In genomic region chr4:30380404-30380998, GRCh38 we compare ENCODE assay signal across 8 cellular contexts.
DNase-seq lines count a peak whose midpoint lies in the region; ATAC-seq and TF ChIP-seq lines count a peak whose summit lies in the region.

No MANE protein-coding gene starts in this region.

- no peak overlapping the region for H3K4me3 ChIP-seq in heart left ventricle
- H3K4me3 ChIP-seq in CD8-positive, alpha-beta memory T cell (ENCODE audit: low read length): no peak overlapping the region

- peak in 11 of 12 donors; percentile 7 to 61 (median 46) for TF ChIP-seq CTCF in heart left ventricle (IDR thresholded peaks at IDR 0.05)
- peak; percentile 83 for TF ChIP-seq CTCF in HFFc6 (IDR thresholded peaks at IDR 0.05)

- ATAC-seq in heart left ventricle: no peak
- ATAC-seq in Right ventricle myocardium superior (ENCODE audit: poor library complexity): no peak

- no peaks in the 10 kb centered on the region for H3K27me3 ChIP-seq in heart left ventricle
- H3K27me3 ChIP-seq in CD8-positive, alpha-beta memory T cell (ENCODE audit: insufficient read depth, low read length, poor library complexity, severe bottlenecking): no peaks in the 10 kb centered on the region

- CTCF ChIA-PET in CD8-positive, alpha-beta memory T cell (lab: Charles Lee): no interaction called here

- no peak overlapping the region for H3K27ac ChIP-seq in heart left ventricle
- H3K27ac ChIP-seq in CD8-positive, alpha-beta memory T cell (ENCODE audit: low read depth, low read length): no peak overlapping the region

- intact Hi-C loops in heart left ventricle (cut with DNase I): no loop called here
- intact Hi-C loops in Right ventricle myocardium superior (cut with DNase I): no loop called here

- H3K36me3 Mint-ChIP-seq in HFFc6 (ENCODE audit: low read depth): no peaks in the 10 kb centered on the region
- H3K36me3 Mint-ChIP-seq in CD8-positive, alpha-beta memory T cell: no peaks in the 10 kb centered on the region

- POLR2A ChIA-PET in CD8-positive, alpha-beta memory T cell (lab: Charles Lee): no interaction called here

- peaks cover 0 to 6% (median 0%) of the 10 kb centered on the region in 12 donors for H3K9me3 ChIP-seq in heart left ventricle
- H3K9me3 ChIP-seq in CD8-positive, alpha-beta memory T cell (ENCODE audit: low read length): no peaks in the 10 kb centered on the region

- H3K36me3 ChIP-seq in heart left ventricle: no peaks in the 10 kb centered on the region
- H3K36me3 ChIP-seq in CD8-positive, alpha-beta memory T cell (ENCODE audit: insufficient read depth, low read length): no peaks in the 10 kb centered on the region

- no peak overlapping the region for H3K27ac Mint-ChIP-seq in HFFc6
- H3K27ac Mint-ChIP-seq in CD8-positive, alpha-beta memory T cell: no peak overlapping the region

- H3K4me3 Mint-ChIP-seq in HFFc6: no peak overlapping the region
- no peak overlapping the region for H3K4me3 Mint-ChIP-seq in CD8-positive, alpha-beta memory T cell

- H3K4me1 ChIP-seq in heart left ventricle: no peaks in the 10 kb centered on the region
- H3K4me1 ChIP-seq in CD8-positive, alpha-beta memory T cell (ENCODE audit: insufficient read depth, low read length): no peaks in the 10 kb centered on the region

- no peak for TF ChIP-seq POLR2A in heart left ventricle (IDR thresholded peaks at IDR 0.05)

- no peaks in the 10 kb centered on the region for H3K4me1 Mint-ChIP-seq in HFFc6 (ENCODE audit: low read depth)
- no peaks in the 10 kb centered on the region for H3K4me1 Mint-ChIP-seq in CD8-positive, alpha-beta memory T cell

- no peaks in the 10 kb centered on the region for H3K27me3 Mint-ChIP-seq in HFFc6 (ENCODE audit: insufficient read depth)
- no peaks in the 10 kb centered on the region for H3K27me3 Mint-ChIP-seq in CD8-positive, alpha-beta memory T cell

- 46 to 54% (median 49%) methylated on average over 6 of the region's 6 CpGs for WGBS in heart left ventricle, 4 donors

- H3K9me3 Mint-ChIP-seq in HFFc6: peaks cover 1% of the 10 kb centered on the region
- peaks cover 5 to 49% (median 16%) of the 10 kb centered on the region in 5 donors for H3K9me3 Mint-ChIP-seq in CD8-positive, alpha-beta memory T cell

- DNase-seq in heart left ventricle (no peak), Right ventricle myocardium superior (no peak), HFFc6 (peak; percentile 39), NCI-H146 (lab: John Stamatoyannopoulos, UW) (peak; percentile 63), iPS-NIHi7 (ENCODE audit: extremely low spot score) (peak; percentile 63), NCI-H2107 treated with DMSO at 0.1 percent for 48 hours (lab: John Stamatoyannopoulos, UW; ENCODE audit: unreplicated experiment) (no peak)
- DNase-seq in activated CD4-positive, alpha-beta T cell treated with anti-CD3 and anti-CD28 coated beads, Interleukin-2, amount 50 U/mL, for 48 hours: peak; percentile 7 to 19
- no peak for DNase-seq in CD8-positive, alpha-beta memory T cell

Comparison
In these comparisons a context has a peak if more than half of its experiments do, and no peak if none do; other contexts are left out.
1. DNase-seq: peak in HFFc6 (single experiment), NCI-H146 (single experiment), activated CD4-positive, alpha-beta T cell treated with anti-CD3 and anti-CD28 coated beads, Interleukin-2, amount 50 U/mL, for 48 hours (2 of 2) and iPS-NIHi7 (single experiment); none in heart left ventricle (0 of 5), Right ventricle myocardium superior (single experiment), CD8-positive, alpha-beta memory T cell (0 of 5) and NCI-H2107 treated with DMSO at 0.1 percent for 48 hours (single experiment).